In genomic region chr10:71639412-71639719, GRCh38 we compare ENCODE assay signal across 1 cellular context.
TF ChIP-seq lines count a peak whose summit lies in the region.

No MANE protein-coding gene starts in this region.

TF ChIP-seq in K562, 482 proteins besides CTCF, POLR2A, EP300 and RAD21 (continued from another document):
- TF ChIP-seq, protein P1, sequence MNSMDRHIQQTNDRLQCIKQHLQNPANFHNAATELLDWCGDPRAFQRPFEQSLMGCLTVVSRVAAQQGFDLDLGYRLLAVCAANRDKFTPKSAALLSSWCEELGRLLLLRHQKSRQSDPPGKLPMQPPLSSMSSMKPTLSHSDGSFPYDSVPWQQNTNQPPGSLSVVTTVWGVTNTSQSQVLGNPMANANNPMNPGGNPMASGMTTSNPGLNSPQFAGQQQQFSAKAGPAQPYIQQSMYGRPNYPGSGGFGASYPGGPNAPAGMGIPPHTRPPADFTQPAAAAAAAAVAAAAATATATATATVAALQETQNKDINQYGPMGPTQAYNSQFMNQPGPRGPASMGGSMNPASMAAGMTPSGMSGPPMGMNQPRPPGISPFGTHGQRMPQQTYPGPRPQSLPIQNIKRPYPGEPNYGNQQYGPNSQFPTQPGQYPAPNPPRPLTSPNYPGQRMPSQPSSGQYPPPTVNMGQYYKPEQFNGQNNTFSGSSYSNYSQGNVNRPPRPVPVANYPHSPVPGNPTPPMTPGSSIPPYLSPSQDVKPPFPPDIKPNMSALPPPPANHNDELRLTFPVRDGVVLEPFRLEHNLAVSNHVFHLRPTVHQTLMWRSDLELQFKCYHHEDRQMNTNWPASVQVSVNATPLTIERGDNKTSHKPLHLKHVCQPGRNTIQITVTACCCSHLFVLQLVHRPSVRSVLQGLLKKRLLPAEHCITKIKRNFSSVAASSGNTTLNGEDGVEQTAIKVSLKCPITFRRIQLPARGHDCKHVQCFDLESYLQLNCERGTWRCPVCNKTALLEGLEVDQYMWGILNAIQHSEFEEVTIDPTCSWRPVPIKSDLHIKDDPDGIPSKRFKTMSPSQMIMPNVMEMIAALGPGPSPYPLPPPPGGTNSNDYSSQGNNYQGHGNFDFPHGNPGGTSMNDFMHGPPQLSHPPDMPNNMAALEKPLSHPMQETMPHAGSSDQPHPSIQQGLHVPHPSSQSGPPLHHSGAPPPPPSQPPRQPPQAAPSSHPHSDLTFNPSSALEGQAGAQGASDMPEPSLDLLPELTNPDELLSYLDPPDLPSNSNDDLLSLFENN (IDR thresholded peaks at IDR 0.05; ENCODE audit: low read depth in 2 of 2, low read length in 2 of 2), result no peak
- TF ChIP-seq FUS (optimal IDR thresholded peaks at IDR 0.05; ENCODE audit: low read depth, low read length), result no peak
- TF ChIP-seq MYC (IDR thresholded peaks at IDR 0.05; ENCODE audit: low read depth, low read length), result no peak
- 0 out of 2 replicates have a peak, but pooled peaks have one; percentile 16 for TF ChIP-seq MYC (CRISPR knock-in tag; IDR thresholded peaks at IDR 0.05; ENCODE audit: borderline replicate concordance, low read depth)
- 0 out of 2 replicates have a peak, but pooled peaks have one; percentile 36 for TF ChIP-seq HDGF (IDR thresholded peaks at IDR 0.05)
- peak; percentile 31; the same call in 1 of the 2 replicates for TF ChIP-seq MECOM (CRISPR knock-in tag; IDR thresholded peaks at IDR 0.05)
- peak; percentile 37 for TF ChIP-seq NR4A1 (CRISPR knock-in tag; IDR thresholded peaks at IDR 0.05)
- TF ChIP-seq NR4A1 (tag; IDR thresholded peaks at IDR 0.05), result no peak; the same call in 1 of the 2 replicates
- no peak for TF ChIP-seq ZFP1 (CRISPR knock-in tag; IDR thresholded peaks at IDR 0.05)
TF ChIP-seq in K562: peak in this region for 16.
